ENCODE assay signal across 33 cellular contexts in the genomic region with DNA sequence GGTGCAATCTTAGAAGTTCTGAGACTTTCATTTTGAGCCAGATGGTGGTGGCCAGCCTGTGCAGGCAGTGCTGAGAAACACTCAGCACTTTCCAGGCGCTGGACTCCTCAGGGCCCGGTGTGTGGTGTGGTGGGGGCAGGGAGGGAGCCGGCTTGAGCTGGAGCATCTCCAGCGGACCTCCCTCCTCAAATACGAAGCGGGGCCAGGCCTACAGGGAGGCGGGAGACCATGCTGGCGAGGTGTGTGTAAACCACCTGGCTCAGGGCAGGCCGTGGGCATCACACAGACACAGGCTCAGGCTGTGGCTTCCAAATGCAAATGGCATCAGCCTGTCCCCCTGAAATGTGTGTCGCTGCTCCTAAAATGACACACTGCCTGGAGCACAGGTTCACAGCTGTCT.
"Had no signal": no experiment of that assay in that cellular context is flagged by ENCODE, and none has a peak within 500 bp of the region (broad histone marks: within the 10 kb centered on the region; RNA-seq: fewer than 3 reads in every experiment).

No MANE protein-coding gene starts in this region.

- DNase-seq: activated CD4-positive, alpha-beta T cell treated with anti-CD3 and anti-CD28 coated beads for 36 hours; activated CD4-positive, CD25-positive, alpha-beta regulatory T cell; activated CD8-positive, alpha-beta memory T cell treated with anti-CD3 and anti-CD28 coated beads, Interleukin-2, amount 10 ng/mL, durations not matched to agents 7 days and 5 days; activated CD8-positive, alpha-beta T cell treated with anti-CD3 and anti-CD28 coated beads, Interleukin-2, amount 10 ng/mL, durations not matched to agents 7 days and 5 days; activated naive CD4-positive, alpha-beta T cell treated with Interleukin-2 at 50 U/mL for 16 hours; activated T-cell treated with anti-CD3 and anti-CD28 coated beads, Interleukin-2, amount 50 U/mL, for 48 hours; anterior cingulate cortex; cerebellar nuclear complex; effector memory CD8-positive, alpha-beta T cell; erythroblast; gastrocnemius medialis; glutamatergic neuron; islet precursor cell; left cardiac atrium; left ventricle myocardium superior; mucosa of descending colon; retina; stimulated activated CD4-positive, alpha-beta T cell treated with anti-CD3 and anti-CD28 coated beads, Interleukin-1b, Interleukin-23, amount 100 ng/mL, for 48 hours; stimulated activated CD4-positive, alpha-beta T cell treated with anti-CD3 and anti-CD28 coated beads, Interleukin-4, amount 100 ng/mL, for 4 hours; stimulated activated CD8-positive, alpha-beta memory T cell treated with anti-CD3 and anti-CD28 coated beads, Interleukin-4, amount 100 ng/mL, for 48 hours; stimulated activated naive B cell treated with anti-CD40 and anti-IgM and Interleukin-4, amounts not matched to agents 10 μg/mL and 1 μg/mL and 100 μg/mL, for 72 hours; tibial artery; upper lobe of right lung had no signal

- H3K9me3 ChIP-seq: gastrocnemius medialis, mucosa of descending colon, prostate gland, suprapubic skin, tibial artery, upper lobe of right lung had no signal

- H3K79me2 ChIP-seq: hepatocyte had no signal

- H3K4me3 ChIP-seq: cardiac muscle cell, coronary artery, gastrocnemius medialis, hepatocyte, mucosa of descending colon, prostate gland, smooth muscle cell, suprapubic skin, tibial artery, upper lobe of right lung had no signal

- H3K36me3 ChIP-seq: cardiac muscle cell, gastrocnemius medialis, prostate gland had no signal

- H3K4me1 Mint-ChIP-seq: activated CD4-positive, alpha-beta T cell treated with anti-CD3 and anti-CD28 coated beads for 36 hours; activated CD8-positive, alpha-beta memory T cell treated with anti-CD3 and anti-CD28 coated beads, Interleukin-2, amount 10 ng/mL, durations not matched to agents 7 days and 5 days; brain; stimulated activated naive B cell treated with anti-CD40 and anti-IgM and Interleukin-4, amounts not matched to agents 10 μg/mL and 1 μg/mL and 100 μg/mL, for 72 hours had no signal

- H3K36me3 Mint-ChIP-seq: activated CD8-positive, alpha-beta memory T cell treated with anti-CD3 and anti-CD28 coated beads, Interleukin-2, amount 10 ng/mL, durations not matched to agents 7 days and 5 days; activated naive CD8-positive, alpha-beta T cell; natural killer cell treated with Interleukin-12 subunit alpha and Interleukin-12 subunit beta and Interleukin-15 and Interleukin-18, amount 100 ng/mL, for 72 hours had no signal

- ATAC-seq: activated CD4-positive, alpha-beta T cell treated with anti-CD3 and anti-CD28 coated beads for 36 hours; activated CD8-positive, alpha-beta memory T cell treated with anti-CD3 and anti-CD28 coated beads, Interleukin-2, amount 10 ng/mL, durations not matched to agents 7 days and 5 days; activated CD8-positive, alpha-beta T cell treated with anti-CD3 and anti-CD28 coated beads, Interleukin-2, amount 10 ng/mL, durations not matched to agents 7 days and 5 days; effector memory CD8-positive, alpha-beta T cell; gastrocnemius medialis; left cardiac atrium; left ventricle myocardium superior; mucosa of descending colon; natural killer cell treated with Interleukin-12 subunit alpha and Interleukin-12 subunit beta and Interleukin-15 and Interleukin-18, amount 100 ng/mL, for 72 hours; stimulated activated naive B cell treated with anti-CD40 and anti-IgM and Interleukin-4, amounts not matched to agents 10 μg/mL and 1 μg/mL and 100 μg/mL, for 72 hours; upper lobe of right lung had no signal

- H3K4me3 Mint-ChIP-seq: activated CD4-positive, alpha-beta T cell treated with anti-CD3 and anti-CD28 coated beads for 36 hours; activated CD8-positive, alpha-beta memory T cell treated with anti-CD3 and anti-CD28 coated beads, Interleukin-2, amount 10 ng/mL, durations not matched to agents 7 days and 5 days; activated CD8-positive, alpha-beta T cell treated with anti-CD3 and anti-CD28 coated beads, Interleukin-2, amount 10 ng/mL, durations not matched to agents 7 days and 5 days; activated naive CD8-positive, alpha-beta T cell; brain; effector memory CD8-positive, alpha-beta T cell; natural killer cell treated with Interleukin-12 subunit alpha and Interleukin-12 subunit beta and Interleukin-15 and Interleukin-18, amount 100 ng/mL, for 72 hours; stimulated activated naive B cell treated with anti-CD40 and anti-IgM and Interleukin-4, amounts not matched to agents 10 μg/mL and 1 μg/mL and 100 μg/mL, for 72 hours had no signal

- H3K27me3 ChIP-seq: cardiac muscle cell, gastrocnemius medialis, hepatocyte, suprapubic skin, tibial artery, upper lobe of right lung had no signal

- H3K27ac ChIP-seq: cardiac muscle cell, coronary artery, gastrocnemius medialis, prostate gland, suprapubic skin, tibial artery, upper lobe of right lung had no signal

- H3K9me3 Mint-ChIP-seq: activated T-helper 2 cell treated with anti-CD3 and anti-CD28 coated beads, Interferon-gamma antibody, Interleukin-2, Interleukin-4, amounts not matched to agents 10 μg/mL and 5 μg/mL and 100 μg/mL, durations not matched to agents 14 hours and 24 hours and 36 hours; brain; effector memory CD8-positive, alpha-beta T cell; natural killer cell treated with Interleukin-12 subunit alpha and Interleukin-12 subunit beta and Interleukin-15 and Interleukin-18, amount 100 ng/mL, for 72 hours; stimulated activated naive B cell treated with anti-CD40 and anti-IgM and Interleukin-4, amounts not matched to agents 10 μg/mL and 1 μg/mL and 100 μg/mL, for 72 hours had no signal

- H2AFZ ChIP-seq: hepatocyte had no signal

- H3K4me1 ChIP-seq: gastrocnemius medialis, prostate gland, suprapubic skin, tibial artery, upper lobe of right lung had no signal

- H3K27me3 Mint-ChIP-seq: activated CD4-positive, alpha-beta T cell treated with anti-CD3 and anti-CD28 coated beads for 36 hours; activated CD8-positive, alpha-beta memory T cell treated with anti-CD3 and anti-CD28 coated beads, Interleukin-2, amount 10 ng/mL, durations not matched to agents 7 days and 5 days; activated naive CD8-positive, alpha-beta T cell; effector memory CD8-positive, alpha-beta T cell; natural killer cell treated with Interleukin-12 subunit alpha and Interleukin-12 subunit beta and Interleukin-15 and Interleukin-18, amount 100 ng/mL, for 72 hours; stimulated activated naive B cell treated with anti-CD40 and anti-IgM and Interleukin-4, amounts not matched to agents 10 μg/mL and 1 μg/mL and 100 μg/mL, for 72 hours had no signal

- H3K27ac Mint-ChIP-seq: activated CD4-positive, alpha-beta T cell treated with anti-CD3 and anti-CD28 coated beads for 36 hours; activated CD8-positive, alpha-beta memory T cell treated with anti-CD3 and anti-CD28 coated beads, Interleukin-2, amount 10 ng/mL, durations not matched to agents 7 days and 5 days; activated CD8-positive, alpha-beta T cell treated with anti-CD3 and anti-CD28 coated beads, Interleukin-2, amount 10 ng/mL, durations not matched to agents 7 days and 5 days; activated naive CD8-positive, alpha-beta T cell; activated T-helper 2 cell treated with anti-CD3 and anti-CD28 coated beads, Interferon-gamma antibody, Interleukin-2, Interleukin-4, amounts not matched to agents 10 μg/mL and 5 μg/mL and 100 μg/mL, durations not matched to agents 14 hours and 24 hours and 36 hours; effector memory CD8-positive, alpha-beta T cell; natural killer cell treated with Interleukin-12 subunit alpha and Interleukin-12 subunit beta and Interleukin-15 and Interleukin-18, amount 100 ng/mL, for 72 hours; stimulated activated naive B cell treated with anti-CD40 and anti-IgM and Interleukin-4, amounts not matched to agents 10 μg/mL and 1 μg/mL and 100 μg/mL, for 72 hours had no signal

- H3K4me2 ChIP-seq: hepatocyte, smooth muscle cell had no signal
